Comparison of ENCODE assay signal across 14 cellular contexts in the genomic region with DNA sequence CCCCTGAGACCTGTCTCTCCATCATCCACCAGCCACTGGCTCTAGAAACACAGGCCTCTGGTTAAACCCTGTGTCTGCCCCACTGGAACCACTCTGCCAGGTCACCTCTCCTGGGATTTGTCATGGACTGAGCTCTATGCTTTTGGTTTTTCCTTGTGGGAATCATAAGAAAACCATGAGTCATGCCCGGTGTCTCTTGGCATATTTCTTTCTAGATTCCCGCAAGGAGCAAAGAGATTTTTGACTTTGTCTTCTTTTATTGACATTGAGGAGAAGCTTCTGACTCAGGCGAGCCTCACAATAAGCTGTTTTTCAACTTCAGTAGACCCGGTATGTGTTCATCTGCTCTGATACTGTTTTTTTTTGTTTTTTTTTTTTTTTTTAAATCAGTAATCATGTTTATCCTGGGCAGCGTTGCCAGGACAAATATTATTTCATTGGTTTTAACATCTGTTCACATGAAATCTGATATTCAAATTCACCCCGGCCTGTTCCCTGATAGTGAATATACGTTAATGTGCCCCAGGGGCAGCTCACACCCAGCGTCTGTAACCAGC.
DNase-seq lines count a peak whose midpoint lies in the region; ATAC-seq lines count a peak whose summit lies in the region.
"Had no signal": no experiment of that assay in that cellular context is flagged by ENCODE, and none has a peak within 500 bp of the region (broad histone marks: within the 10 kb centered on the region; RNA-seq: fewer than 3 reads in every experiment).

No MANE protein-coding gene starts in this region.

- DNase-seq in COLO668 (lab: John Stamatoyannopoulos, UW; ENCODE audit: unreplicated experiment) (peak; percentile 31), NCI-H1092 treated with DMSO at 0.1 percent for 48 hours (lab: John Stamatoyannopoulos, UW) (peak; percentile 45), brain pericyte (ENCODE audit: low read depth, low spot score) (peak; percentile 91), non-pigmented ciliary epithelial cell (ENCODE audit: low read depth) (peak; percentile 52), cerebellar cortex (ENCODE audit: low spot score) (no peak), NCI-H510A treated with DMSO at 0.1 percent for 48 hours (lab: John Stamatoyannopoulos, UW) (no peak)
- no peak for DNase-seq in stimulated activated CD4-positive, alpha-beta T cell treated with anti-CD3 and anti-CD28 coated beads, Interleukin-15, amount 100 ng/mL, for 24 hours
- DNase-seq: activated T-cell treated with anti-CD3 and anti-CD28 coated beads, Interleukin-2, amount 50 U/mL, for 1 hour; dorsolateral prefrontal cortex; NCI-H82; right lobe of liver had no signal

- no peak for ATAC-seq in HG03460 (IDR thresholded peaks at IDR 0.05; ENCODE audit: unreplicated experiment)
- ATAC-seq: left lobe of liver; stimulated activated effector memory CD8-positive, alpha-beta T cell treated with anti-CD3 and anti-CD28 coated beads, Interleukin-12 subunit alpha, Interleukin-12 subunit beta, amount 100 ng/mL, for 72 hours had no signal

Comparison
In these comparisons a context has a peak if more than half of its experiments do, and no peak if none do; other contexts are left out.
1. DNase-seq: peak in COLO668 (single experiment), NCI-H1092 treated with DMSO at 0.1 percent for 48 hours (single experiment), brain pericyte (single experiment) and non-pigmented ciliary epithelial cell (single experiment); none in stimulated activated CD4-positive, alpha-beta T cell treated with anti-CD3 and anti-CD28 coated beads, Interleukin-15, amount 100 ng/mL, for 24 hours (single experiment), cerebellar cortex (single experiment) and NCI-H510A treated with DMSO at 0.1 percent for 48 hours (single experiment).